Comparison of ENCODE assay signal across 9 cellular contexts in genomic region chr20:8153281-8153908, GRCh38. TPM values are rescaled to one million over a fixed set of nuclear protein-coding genes. Genes with fewer than 3 reads are reported as not detected.
DNase-seq lines count a peak whose midpoint lies in the region; ATAC-seq and TF ChIP-seq lines count a peak whose summit lies in the region.
"Had no signal": no experiment of that assay in that cellular context is flagged by ENCODE, and none has a peak within 500 bp of the region (broad histone marks: within the 10 kb centered on the region; RNA-seq: fewer than 3 reads in every experiment).

No MANE protein-coding gene starts in this region.

- peaks cover 1% of the 10 kb centered on the region for H3K27me3 Mint-ChIP-seq in activated CD4-positive, alpha-beta memory T cell treated with anti-CD3 and anti-CD28 coated beads, Interleukin-2, amount 10 ng/mL, durations not matched to agents 7 days and 5 days
- H3K27me3 Mint-ChIP-seq in activated CD4-positive, alpha-beta memory T cell treated with anti-CD3 and anti-CD28 coated beads for 36 hours, result no peaks in the 10 kb centered on the region
- no peaks in the 10 kb centered on the region for H3K27me3 Mint-ChIP-seq in brain

- H3K4me1 Mint-ChIP-seq in activated CD4-positive, alpha-beta memory T cell treated with anti-CD3 and anti-CD28 coated beads, Interleukin-2, amount 10 ng/mL, durations not matched to agents 7 days and 5 days, result peaks cover 42% of the 10 kb centered on the region
- peaks cover 50% of the 10 kb centered on the region for H3K4me1 Mint-ChIP-seq in activated CD4-positive, alpha-beta memory T cell treated with anti-CD3 and anti-CD28 coated beads for 36 hours (ENCODE audit: low read depth)
- H3K4me1 Mint-ChIP-seq in brain, result peaks cover 65% of the 10 kb centered on the region

- H3K9me3 Mint-ChIP-seq in activated CD4-positive, alpha-beta memory T cell treated with anti-CD3 and anti-CD28 coated beads, Interleukin-2, amount 10 ng/mL, durations not matched to agents 7 days and 5 days, result peaks cover 5% of the 10 kb centered on the region
- no peaks in the 10 kb centered on the region for H3K9me3 Mint-ChIP-seq in activated CD4-positive, alpha-beta memory T cell treated with anti-CD3 and anti-CD28 coated beads for 36 hours
- peaks cover 0 to 6% (median 5%) of the 10 kb centered on the region in 5 experiments for H3K9me3 Mint-ChIP-seq in brain

- intact Hi-C loops in activated CD4-positive, alpha-beta memory T cell treated with anti-CD3 and anti-CD28 coated beads for 36 hours (cut with micrococcal nuclease), result loop anchor here (2.0 kb wide), 1 partner anchor 121 kb away; no protein-coding TSS in a partner anchor

- no peak for DNase-seq in activated CD4-positive, alpha-beta memory T cell treated with anti-CD3 and anti-CD28 coated beads, Interleukin-2, amount 10 ng/mL, durations not matched to agents 7 days and 5 days
- no peak for DNase-seq in activated CD4-positive, alpha-beta memory T cell treated with anti-CD3 and anti-CD28 coated beads for 36 hours
- DNase-seq in renal cortical epithelial cell (ENCODE audit: low read depth) (peak; percentile 66), retina (no peak), T-helper 1 cell (no peak), iPS-NIHi7 (ENCODE audit: extremely low spot score) (no peak)
- DNase-seq: stimulated activated CD4-positive, alpha-beta T cell treated with anti-CD3 and anti-CD28 coated beads, Interleukin-1b, Interleukin-23, amount 100 ng/mL, for 48 hours had no signal

- peak; percentile 68 for ATAC-seq in HG03460 (IDR thresholded peaks at IDR 0.05; ENCODE audit: unreplicated experiment)

- POLR2A ChIA-PET in activated CD4-positive, alpha-beta memory T cell treated with anti-CD3 and anti-CD28 coated beads, Interleukin-2, amount 10 ng/mL, durations not matched to agents 7 days and 5 days (lab: Charles Lee), result no interaction called here
- POLR2A ChIA-PET in activated CD4-positive, alpha-beta memory T cell treated with anti-CD3 and anti-CD28 coated beads for 36 hours (lab: Charles Lee), result no interaction called here

- H3K36me3 Mint-ChIP-seq in activated CD4-positive, alpha-beta memory T cell treated with anti-CD3 and anti-CD28 coated beads, Interleukin-2, amount 10 ng/mL, durations not matched to agents 7 days and 5 days (ENCODE audit: low read depth), result no peaks in the 10 kb centered on the region
- H3K36me3 Mint-ChIP-seq in activated CD4-positive, alpha-beta memory T cell treated with anti-CD3 and anti-CD28 coated beads for 36 hours, result no peaks in the 10 kb centered on the region
- peaks cover 9% of the 10 kb centered on the region for H3K36me3 Mint-ChIP-seq in brain

- H3K27ac Mint-ChIP-seq in activated CD4-positive, alpha-beta memory T cell treated with anti-CD3 and anti-CD28 coated beads, Interleukin-2, amount 10 ng/mL, durations not matched to agents 7 days and 5 days, result peak overlapping the region; percentile 13
- H3K27ac Mint-ChIP-seq in activated CD4-positive, alpha-beta memory T cell treated with anti-CD3 and anti-CD28 coated beads for 36 hours, result no peak overlapping the region
- H3K27ac Mint-ChIP-seq in brain, result peak overlapping the region in 3 of 5 experiments; percentile 6 to 66 (median 36)

- no peak for TF ChIP-seq CTCF in brain (conservative IDR thresholded peaks at IDR 0.05)

- H3K4me3 Mint-ChIP-seq in activated CD4-positive, alpha-beta memory T cell treated with anti-CD3 and anti-CD28 coated beads, Interleukin-2, amount 10 ng/mL, durations not matched to agents 7 days and 5 days, result no peak overlapping the region
- no peak overlapping the region for H3K4me3 Mint-ChIP-seq in activated CD4-positive, alpha-beta memory T cell treated with anti-CD3 and anti-CD28 coated beads for 36 hours
- peak overlapping the region in 1 of 5 experiments; percentile 1 for H3K4me3 Mint-ChIP-seq in brain

- CTCF ChIA-PET in activated CD4-positive, alpha-beta memory T cell treated with anti-CD3 and anti-CD28 coated beads, Interleukin-2, amount 10 ng/mL, durations not matched to agents 7 days and 5 days (lab: Charles Lee), result interaction anchor here (0.7 to 1.4 kb wide), 2 partner anchors 22 to 569 kb away, joined by 3 to 4 read pairs; partner anchors contain the start of gene PLCB1
- CTCF ChIA-PET in activated CD4-positive, alpha-beta memory T cell treated with anti-CD3 and anti-CD28 coated beads for 36 hours (lab: Charles Lee), result interaction anchor here (0.8 to 1.5 kb wide), 4 partner anchors 19 to 153 kb away, joined by 3 to 4 read pairs (median 3); partner anchors contain the start of gene PLCB1

RNA-seq across cellular contexts. Expression of gene PLCB1, which starts 21.3 kb away (rescaled TPM):
- 1 to 10 TPM; 1.9 to 2.2 TPM for total RNA-seq in activated CD4-positive, alpha-beta memory T cell treated with anti-CD3 and anti-CD28 coated beads, Interleukin-2, amount 10 ng/mL, durations not matched to agents 7 days and 5 days
- total RNA-seq in activated CD4-positive, alpha-beta memory T cell treated with anti-CD3 and anti-CD28 coated beads for 36 hours, result 1 to 10 TPM; 3.9 to 4.0 TPM
- 6.2 TPM for polyA plus RNA-seq in brain (ENCODE audit: insufficient read depth, low read depth, low replicate concordance)
- total RNA-seq in renal cortical epithelial cell, result 0.17 and 2.0 TPM in 2 replicates
